In genomic region chr2:206979365-206979764, GRCh38 we compare ENCODE assay signal across 39 cellular contexts. TPM values are rescaled to one million over a fixed set of nuclear protein-coding genes. Genes with fewer than 3 reads are reported as not detected.
"Had no signal": no experiment of that assay in that cellular context is flagged by ENCODE, and none has a peak within 500 bp of the region (broad histone marks: within the 10 kb centered on the region; RNA-seq: fewer than 3 reads in every experiment).

No MANE protein-coding gene starts in this region.

- H3K4me3 ChIP-seq: adrenal gland, body of pancreas, cardiac muscle cell had no signal

- FAIRE-seq: astrocyte, bronchial epithelial cell, TTC549 had no signal

- H3K36me3 Mint-ChIP-seq: activated CD4-positive, alpha-beta memory T cell treated with anti-CD3 and anti-CD28 coated beads for 36 hours; activated naive CD4-positive, alpha-beta T cell treated with anti-CD3 and anti-CD28 coated beads, Interleukin-2, amount 10 ng/mL, durations not matched to agents 7 days and 5 days; activated naive CD4-positive, alpha-beta T cell treated with anti-CD3 and anti-CD28 coated beads, Interleukin-2, amount 50 U/mL, for 24 hours; activated naive CD8-positive, alpha-beta T cell treated with anti-CD3 and anti-CD28 coated beads, Interleukin-2, amount 10 ng/mL, durations not matched to agents 7 days and 5 days had no signal

- H3K27ac ChIP-seq: adrenal gland, body of pancreas, brain microvascular endothelial cell, cardiac muscle cell, WERI-Rb-1 had no signal

- H3K4me3 Mint-ChIP-seq: activated B cell treated with CpG ODN at 0.5 μM for 24 hours; activated CD4-positive, alpha-beta memory T cell treated with anti-CD3 and anti-CD28 coated beads for 36 hours; activated CD4-positive, alpha-beta T cell treated with anti-CD3 and anti-CD28 coated beads, Interleukin-2, amount 10 ng/mL, durations not matched to agents 24 days and 14 days; activated CD8-positive, alpha-beta T cell treated with anti-CD3 and anti-CD28 coated beads for 36 hours; activated naive CD4-positive, alpha-beta T cell treated with anti-CD3 and anti-CD28 coated beads, Interleukin-2, amount 10 ng/mL, durations not matched to agents 7 days and 5 days; activated naive CD4-positive, alpha-beta T cell treated with anti-CD3 and anti-CD28 coated beads, Interleukin-2, amount 50 U/mL, for 24 hours; activated naive CD8-positive, alpha-beta T cell; activated naive CD8-positive, alpha-beta T cell treated with anti-CD3 and anti-CD28 coated beads, Interleukin-2, amount 10 ng/mL, durations not matched to agents 7 days and 5 days; activated T-cell treated with anti-CD3 and anti-CD28 coated beads, Interleukin-2, amount 50 U/mL, for 24 hours; central memory CD8-positive, alpha-beta T cell; T-helper 1 cell treated with Interleukin-12 subunit alpha and Interleukin-12 subunit beta and Interleukin-4 antibody, amounts not matched to agents 30 μg/mL and 1 μg/mL, for 36 hours; T-helper 2 cell treated with Interferon-gamma antibody and Interleukin-4, amounts not matched to agents 5 μg/mL and 100 μg/mL, for 36 hours had no signal

- H3K9me3 ChIP-seq: adrenal gland, body of pancreas had no signal

- H3K27me3 Mint-ChIP-seq: activated CD4-positive, alpha-beta memory T cell treated with anti-CD3 and anti-CD28 coated beads for 36 hours; activated naive CD4-positive, alpha-beta T cell treated with anti-CD3 and anti-CD28 coated beads, Interleukin-2, amount 10 ng/mL, durations not matched to agents 7 days and 5 days; activated naive CD4-positive, alpha-beta T cell treated with anti-CD3 and anti-CD28 coated beads, Interleukin-2, amount 50 U/mL, for 24 hours; activated T-cell treated with anti-CD3 and anti-CD28 coated beads, Interleukin-2, amount 50 U/mL, for 24 hours had no signal

- H3K4me1 Mint-ChIP-seq: activated B cell treated with CpG ODN at 0.5 μM for 24 hours; central memory CD8-positive, alpha-beta T cell had no signal

- H3K36me3 ChIP-seq: adrenal gland, brain microvascular endothelial cell, cardiac muscle cell, WERI-Rb-1 had no signal

- ATAC-seq: activated CD8-positive, alpha-beta T cell treated with anti-CD3 and anti-CD28 coated beads for 36 hours; body of pancreas had no signal

- H3K27me3 ChIP-seq: adrenal gland, body of pancreas, brain microvascular endothelial cell, cardiac muscle cell had no signal

- H3K9me3 Mint-ChIP-seq: activated B cell treated with CpG ODN at 0.5 μM for 24 hours; activated CD4-positive, alpha-beta T cell treated with anti-CD3 and anti-CD28 coated beads, Interleukin-2, amount 10 ng/mL, durations not matched to agents 24 days and 14 days; activated CD8-positive, alpha-beta T cell treated with anti-CD3 and anti-CD28 coated beads for 36 hours; activated naive CD4-positive, alpha-beta T cell treated with anti-CD3 and anti-CD28 coated beads, Interleukin-2, amount 10 ng/mL, durations not matched to agents 7 days and 5 days; activated naive CD4-positive, alpha-beta T cell treated with anti-CD3 and anti-CD28 coated beads, Interleukin-2, amount 50 U/mL, for 24 hours; activated T-cell treated with anti-CD3 and anti-CD28 coated beads, Interleukin-2, amount 50 U/mL, for 24 hours had no signal

- H3K27ac Mint-ChIP-seq: activated B cell treated with CpG ODN at 0.5 μM for 24 hours; activated CD4-positive, alpha-beta memory T cell treated with anti-CD3 and anti-CD28 coated beads for 36 hours; activated CD4-positive, alpha-beta T cell treated with anti-CD3 and anti-CD28 coated beads, Interleukin-2, amount 10 ng/mL, durations not matched to agents 24 days and 14 days; activated CD8-positive, alpha-beta T cell treated with anti-CD3 and anti-CD28 coated beads for 36 hours; activated naive CD4-positive, alpha-beta T cell treated with anti-CD3 and anti-CD28 coated beads, Interleukin-2, amount 10 ng/mL, durations not matched to agents 7 days and 5 days; activated naive CD4-positive, alpha-beta T cell treated with anti-CD3 and anti-CD28 coated beads, Interleukin-2, amount 50 U/mL, for 24 hours; activated naive CD8-positive, alpha-beta T cell; activated naive CD8-positive, alpha-beta T cell treated with anti-CD3 and anti-CD28 coated beads, Interleukin-2, amount 10 ng/mL, durations not matched to agents 7 days and 5 days; activated T-cell treated with anti-CD3 and anti-CD28 coated beads, Interleukin-2, amount 50 U/mL, for 24 hours; activated T-helper 2 cell treated with anti-CD3 and anti-CD28 coated beads, Interferon-gamma antibody, Interleukin-2, Interleukin-4, amounts not matched to agents 10 μg/mL and 5 μg/mL and 100 μg/mL, durations not matched to agents 14 hours and 24 hours and 36 hours; T-helper 1 cell treated with Interleukin-12 subunit alpha and Interleukin-12 subunit beta and Interleukin-4 antibody, amounts not matched to agents 30 μg/mL and 1 μg/mL, for 36 hours; T-helper 2 cell treated with Interferon-gamma antibody and Interleukin-4, amounts not matched to agents 5 μg/mL and 100 μg/mL, for 36 hours had no signal

- H3K4me1 ChIP-seq: body of pancreas had no signal

- DNase-seq: activated B cell treated with CpG ODN at 0.5 μM for 24 hours; activated CD4-positive, alpha-beta memory T cell treated with anti-CD3 and anti-CD28 coated beads for 36 hours; activated CD4-positive, alpha-beta T cell treated with anti-CD3 and anti-CD28 coated beads for 4 hours; activated CD4-positive, alpha-beta T cell treated with anti-CD3 and anti-CD28 coated beads, Interleukin-2, amount 10 ng/mL, durations not matched to agents 24 days and 14 days; activated CD4-positive, alpha-beta T cell treated with anti-CD3 and anti-CD28 coated beads, Interleukin-2, amount 50 U/mL, for 1 hour; activated CD4-positive, alpha-beta T cell treated with anti-CD3 and anti-CD28 coated beads, Interleukin-2, amount 50 U/mL, for 4 hours; activated CD4-positive, CD25-positive, alpha-beta regulatory T cell treated with anti-CD3 and anti-CD28 coated beads, Interleukin-2, amount 50 U/mL, for 72 hours; activated CD8-positive, alpha-beta memory T cell treated with anti-CD3 and anti-CD28 coated beads, Interleukin-2, amount 50 U/mL, for 48 hours; activated CD8-positive, alpha-beta T cell treated with anti-CD3 and anti-CD28 coated beads for 36 hours; activated effector memory CD4-positive, alpha-beta T cell treated with Interleukin-2 at 50 U/mL for 16 hours; activated gamma-delta T cell; activated naive CD4-positive, alpha-beta T cell treated with anti-CD3 and anti-CD28 coated beads, Interleukin-2, amount 10 ng/mL, durations not matched to agents 7 days and 5 days; activated naive CD4-positive, alpha-beta T cell treated with Interleukin-2 at 50 U/mL for 16 hours; activated naive CD8-positive, alpha-beta T cell treated with anti-CD3 and anti-CD28 coated beads, Interleukin-2, amount 10 ng/mL, durations not matched to agents 7 days and 5 days; activated T-cell treated with anti-CD3 and anti-CD28 coated beads, Interleukin-2, amount 50 U/mL, for 24 hours; activated T-cell treated with anti-CD3 and anti-CD28 coated beads, Interleukin-2, amount 50 U/mL, for 48 hours; adrenal gland; amniotic stem cell; aorta; body of pancreas; brain microvascular endothelial cell; caudate nucleus; cerebellar nuclear complex; SW 1271; T-helper 1 cell; T-helper 2 cell; T-helper 9 cell; WERI-Rb-1 had no signal

RNA-seq across cellular contexts. Expression of gene CPO, which starts 40.0 kb away (rescaled TPM):
- total RNA-seq: activated B cell treated with CpG ODN at 0.5 μM for 24 hours; activated CD4-positive, alpha-beta memory T cell treated with anti-CD3 and anti-CD28 coated beads for 36 hours; activated CD4-positive, alpha-beta T cell treated with anti-CD3 and anti-CD28 coated beads, Interleukin-2, amount 10 ng/mL, durations not matched to agents 24 days and 14 days; activated CD8-positive, alpha-beta memory T cell treated with anti-CD3 and anti-CD28 coated beads for 36 hours; activated CD8-positive, alpha-beta T cell treated with anti-CD3 and anti-CD28 coated beads for 36 hours; activated naive CD8-positive, alpha-beta T cell treated with anti-CD3 and anti-CD28 coated beads, Interleukin-2, amount 10 ng/mL, durations not matched to agents 7 days and 5 days; activated T-helper 2 cell treated with anti-CD3 and anti-CD28 coated beads, Interferon-gamma antibody, Interleukin-2, Interleukin-4, amounts not matched to agents 10 μg/mL and 5 μg/mL and 100 μg/mL, durations not matched to agents 14 hours and 24 hours and 36 hours; astrocyte; body of pancreas; bronchial epithelial cell had no signal
- polyA plus RNA-seq: cardiac muscle cell had no signal
